ENCODE assay signal across 22 cellular contexts in genomic region chr11:12719221-12719620, GRCh38. TPM values are rescaled to one million over a fixed set of nuclear protein-coding genes. Genes with fewer than 3 reads are reported as not detected.
A peak's percentile ranks its signal among the peaks of the same experiment; 100 is the strongest.
DNase-seq lines count a peak whose midpoint lies in the region; ATAC-seq, FAIRE-seq and TF ChIP-seq lines count a peak whose summit lies in the region.
"Had no signal": no experiment of that assay in that cellular context is flagged by ENCODE, and none has a peak within 500 bp of the region (broad histone marks: within the 10 kb centered on the region; RNA-seq: fewer than 3 reads in every experiment).

No MANE protein-coding gene starts in this region.

- peak overlapping the region; percentile 15 for H3K27ac Mint-ChIP-seq in endothelial cell (ENCODE audit: unreplicated experiment)
- H3K27ac Mint-ChIP-seq: activated CD8-positive, alpha-beta T cell treated with anti-CD3 and anti-CD28 coated beads for 36 hours; activated naive CD4-positive, alpha-beta T cell treated with anti-CD3 and anti-CD28 coated beads for 36 hours; activated T-cell treated with anti-CD3 and anti-CD28 coated beads, Interleukin-2, amount 50 U/mL, for 24 hours; IgD-negative memory B cell had no signal

- no peak overlapping the region for H3K9ac ChIP-seq in KMS-11

- H3K4me2 ChIP-seq in A549 (peak overlapping the region; percentile 32; the same call in 2 of the 3 replicates), KMS-11 (peak overlapping the region; percentile 50)

- H3K4me1 ChIP-seq in A549 (peaks cover 100% of the 10 kb centered on the region), KMS-11 (ENCODE audit: low read depth, poor library complexity, severe bottlenecking) (peaks cover 76% of the 10 kb centered on the region), HAP-1 (peaks cover 16% of the 10 kb centered on the region), small intestine (ENCODE audit: control insufficient read depth in 2 of 2, insufficient read depth in 1 of 2, low read depth in 1 of 2, low read length in 1 of 2) (peaks cover 0 to 9% of the 10 kb centered on the region in 2 donors)

- H3K9me3 Mint-ChIP-seq in endothelial cell (ENCODE audit: unreplicated experiment): no peaks in the 10 kb centered on the region
- H3K9me3 Mint-ChIP-seq: activated CD8-positive, alpha-beta T cell treated with anti-CD3 and anti-CD28 coated beads for 36 hours; activated naive CD4-positive, alpha-beta T cell treated with anti-CD3 and anti-CD28 coated beads for 36 hours; activated T-cell treated with anti-CD3 and anti-CD28 coated beads, Interleukin-2, amount 50 U/mL, for 24 hours; IgD-negative memory B cell had no signal

- CTCF ChIA-PET in A549 (lab: Yijun Ruan, JAX): interaction anchor here (0.8 to 1.2 kb wide), 4 partner anchors 10 to 36 kb away, joined by 3 read pairs; no protein-coding TSS in a partner anchor

- H3K4me3 Mint-ChIP-seq in endothelial cell (ENCODE audit: unreplicated experiment): no peak overlapping the region
- H3K4me3 Mint-ChIP-seq: activated CD8-positive, alpha-beta T cell treated with anti-CD3 and anti-CD28 coated beads for 36 hours; activated naive CD4-positive, alpha-beta T cell treated with anti-CD3 and anti-CD28 coated beads for 36 hours; activated T-cell treated with anti-CD3 and anti-CD28 coated beads, Interleukin-2, amount 50 U/mL, for 24 hours; IgD-negative memory B cell had no signal

- peaks cover 91% of the 10 kb centered on the region for H3K4me1 Mint-ChIP-seq in endothelial cell (ENCODE audit: unreplicated experiment)
- H3K4me1 Mint-ChIP-seq: IgD-negative memory B cell had no signal

- FAIRE-seq in A549 (lab: Jason Lieb, UNC) (no peak), small intestine (lab: Jason Lieb, UNC) (no peak)

- WGBS in A549 (ENCODE audit: missing lambda C conversion rate): 72% methylated on average over 4 of the region's 4 CpGs
- WGBS in small intestine, 3 donors: 80 to 92% (median 88%) methylated on average over 4 of the region's 4 CpGs

- no peak for TF ChIP-seq POLR2A in A549 (IDR thresholded peaks at IDR 0.05; ENCODE audit: low read length)

- H2AFZ ChIP-seq in KMS-11 (ENCODE audit: low read depth): no peak overlapping the region

- peak overlapping the region in 1 of 2 experiments; percentile 62; a peak in 3 of 6 replicates for H3K27ac ChIP-seq in A549
- no peak overlapping the region for H3K27ac ChIP-seq in KMS-11
- no peak overlapping the region for H3K27ac ChIP-seq in small intestine (ENCODE audit: low read depth in 1 of 2, low read length in 1 of 2)
- H3K27ac ChIP-seq: foreskin keratinocyte, HL-60 had no signal

- ATAC-seq in A549: no peak
- ATAC-seq: activated CD8-positive, alpha-beta T cell treated with anti-CD3 and anti-CD28 coated beads for 36 hours; foreskin keratinocyte had no signal

- peaks cover 28% of the 10 kb centered on the region for H4K20me1 ChIP-seq in KMS-11 (ENCODE audit: insufficient read depth)

- H3K27me3 ChIP-seq in KMS-11 (ENCODE audit: insufficient read depth, low read depth) (no peaks in the 10 kb centered on the region), HAP-1 (ENCODE audit: low read depth) (no peaks in the 10 kb centered on the region), H7 (ENCODE audit: control insufficient read depth, insufficient read depth, low read length) (no peaks in the 10 kb centered on the region), small intestine (ENCODE audit: control insufficient read depth in 2 of 2, insufficient read depth in 2 of 2, low read length in 2 of 2) (no peaks in the 10 kb centered on the region)
- H3K27me3 ChIP-seq: foreskin keratinocyte had no signal

- H3K4me3 ChIP-seq in A549 (no peak overlapping the region), KMS-11 (IDR thresholded peaks at IDR 0.05; ENCODE audit: insufficient read depth, low read depth, low read length) (no peak overlapping the region), HAP-1 (no peak overlapping the region), H7 (ENCODE audit: insufficient read depth, low read depth, low read length) (no peak overlapping the region), small intestine (ENCODE audit: low read depth in 1 of 2, low read length in 2 of 2) (no peak overlapping the region)

- H3K9me3 ChIP-seq in A549 (no peaks in the 10 kb centered on the region), HAP-1 (no peaks in the 10 kb centered on the region), small intestine (ENCODE audit: control insufficient read depth, low read depth) (no peaks in the 10 kb centered on the region)

- H3K79me2 ChIP-seq in KMS-11 (ENCODE audit: insufficient read depth, low read depth): peaks cover 58% of the 10 kb centered on the region; the same call in 1 of the 2 replicates

- in situ Hi-C loops in HAP-1 (cut with MboI; ENCODE audit: low sequenced_read_pairs): no loop called here

- POLR2A ChIA-PET in A549 (lab: Yijun Ruan, JAX): no interaction called here

- DNase-seq in A549 (ENCODE audit: low read depth in 1 of 2, low spot score in 1 of 2): no peak
- DNase-seq in endothelial cell (ENCODE audit: low spot score): no peak
- DNase-seq in myocyte (ENCODE audit: low read depth): peak; percentile 35
- no peak for DNase-seq in HAP-1 (ENCODE audit: low spot score in 2 of 2)
- DNase-seq in H7: no peak
- no peak for DNase-seq in stimulated activated CD4-positive, alpha-beta T cell treated with anti-CD3 and anti-CD28 coated beads, Interleukin-12 subunit alpha, Interleukin-12 subunit beta, amount 100 ng/mL, for 4 hours
- DNase-seq in small intestine: no peak
- DNase-seq: activated CD4-positive, CD25-positive, alpha-beta regulatory T cell; activated CD8-positive, alpha-beta T cell treated with anti-CD3 and anti-CD28 coated beads for 36 hours; activated naive CD4-positive, alpha-beta T cell treated with anti-CD3 and anti-CD28 coated beads for 36 hours; activated T-cell treated with anti-CD3 and anti-CD28 coated beads, Interleukin-2, amount 50 U/mL, for 24 hours; anterior cingulate cortex; DMS 273 treated with DMSO at 0.1 percent for 48 hours; foreskin keratinocyte; midbrain; NCI-H187 treated with DMSO at 0.1 percent for 48 hours; NCI-H524; SIG-M5; stimulated activated CD4-positive, alpha-beta T cell treated with anti-CD3 and anti-CD28 coated beads, Interleukin-15, amount 100 ng/mL, for 24 hours had no signal

- no peak for TF ChIP-seq CTCF in A549 (IDR thresholded peaks at IDR 0.05)
- TF ChIP-seq CTCF in KMS-11 (conservative IDR thresholded peaks at IDR 0.05; ENCODE audit: low read depth, low read length): no peak
- TF ChIP-seq CTCF in endothelial cell (IDR thresholded peaks at IDR 0.05; ENCODE audit: unreplicated experiment): no peak

- H3K27me3 Mint-ChIP-seq in endothelial cell (ENCODE audit: unreplicated experiment): peaks cover 3% of the 10 kb centered on the region

- H3K36me3 ChIP-seq in KMS-11 (ENCODE audit: insufficient read depth): no peaks in the 10 kb centered on the region
- no peaks in the 10 kb centered on the region for H3K36me3 ChIP-seq in HAP-1 (replicated peaks)
- H3K36me3 ChIP-seq in H7 (replicated peaks; ENCODE audit: control insufficient read depth, insufficient read depth, low read length): no peaks in the 10 kb centered on the region
- H3K36me3 ChIP-seq in small intestine (ENCODE audit: control insufficient read depth in 2 of 2, insufficient read depth in 2 of 2, low read length in 2 of 2): no peaks in the 10 kb centered on the region

- no peak for TF ChIP-seq EP300 in A549 (IDR thresholded peaks at IDR 0.05)

- TF ChIP-seq RAD21 in A549 (conservative IDR thresholded peaks at IDR 0.05 in 1 of 2, IDR thresholded peaks at IDR 0.05 in 1 of 2): no peak

- peaks cover 5% of the 10 kb centered on the region for H3K36me3 Mint-ChIP-seq in endothelial cell (ENCODE audit: low read depth, unreplicated experiment)
- H3K36me3 Mint-ChIP-seq: IgD-negative memory B cell had no signal

TF ChIP-seq in A549, 52 proteins besides CTCF, POLR2A, EP300 and RAD21 (continues in another document):
- TF ChIP-seq RFX5 (IDR thresholded peaks at IDR 0.05) (no peak), POLR2AphosphoS2 (conservative IDR thresholded peaks at IDR 0.05; ENCODE audit: low read length) (no peak), CBX8 (IDR thresholded peaks at IDR 0.05) (no peak), CEBPB (IDR thresholded peaks at IDR 0.05) (no peak), HOXB13 (CRISPR knock-in tag; IDR thresholded peaks at IDR 0.05; ENCODE audit: low read depth) (no peak), MYC (IDR thresholded peaks at IDR 0.05; ENCODE audit: borderline replicate concordance, low read length) (no peak), ZFP36 (IDR thresholded peaks at IDR 0.05; ENCODE audit: borderline replicate concordance, partially characterized antibody) (no peak), ATOH8 (CRISPR knock-in tag; IDR thresholded peaks at IDR 0.05; ENCODE audit: low read depth) (no peak)
- TF ChIP-seq, protein P1, sequence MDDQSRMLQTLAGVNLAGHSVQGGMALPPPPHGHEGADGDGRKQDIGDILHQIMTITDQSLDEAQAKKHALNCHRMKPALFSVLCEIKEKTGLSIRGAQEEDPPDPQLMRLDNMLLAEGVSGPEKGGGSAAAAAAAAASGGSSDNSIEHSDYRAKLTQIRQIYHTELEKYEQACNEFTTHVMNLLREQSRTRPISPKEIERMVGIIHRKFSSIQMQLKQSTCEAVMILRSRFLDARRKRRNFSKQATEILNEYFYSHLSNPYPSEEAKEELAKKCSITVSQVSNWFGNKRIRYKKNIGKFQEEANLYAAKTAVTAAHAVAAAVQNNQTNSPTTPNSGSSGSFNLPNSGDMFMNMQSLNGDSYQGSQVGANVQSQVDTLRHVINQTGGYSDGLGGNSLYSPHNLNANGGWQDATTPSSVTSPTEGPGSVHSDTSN (IDR thresholded peaks at IDR 0.05): no peak

RNA-seq across cellular contexts. Expression of gene TEAD1, which starts 45.0 kb away (rescaled TPM):
- polyA plus RNA-seq in A549 (2011; rRNA removed): 110 and 112 TPM in 2 replicates
- 29.0 and 41.5 TPM in 2 replicates for polyA plus RNA-seq in A549 (2012; cell fraction: cytosol; rRNA removed)
- 45.0 and 63.7 TPM in 2 replicates for polyA plus RNA-seq in A549 (2012; cell fraction: nucleus; rRNA removed)
- polyA plus RNA-seq in A549 (2017; fragmentation: RNase III; extraction: RNeasy Plus Mini Kit Qiagen cat#74134 plus additional on column Dnase treatment): 110 to 116 TPM (median 111 TPM) in 3 replicates
- 144 and 157 TPM in 2 replicates for polyA minus RNA-seq in A549 (2011; rRNA and poly(A)+ RNA removed)
- total RNA-seq in endothelial cell (ENCODE audit: unreplicated experiment): 54.4 TPM
- 131 and 136 TPM in 2 replicates for total RNA-seq in myocyte
- polyA plus RNA-seq in myocyte (2012): 68.1 TPM
- 58.0 and 78.1 TPM in 2 replicates for total RNA-seq in H7 (2014; rRNA removed; shearing (Covaris generic))
- 10 to 100 TPM in 1 of 3 donors, 1 to 10 TPM in 2; 3.2 to 10.9 (median 4.2) TPM for polyA plus RNA-seq in small intestine
- polyA plus RNA-seq: IgD-negative memory B cell had no signal
